In the genomic region with DNA sequence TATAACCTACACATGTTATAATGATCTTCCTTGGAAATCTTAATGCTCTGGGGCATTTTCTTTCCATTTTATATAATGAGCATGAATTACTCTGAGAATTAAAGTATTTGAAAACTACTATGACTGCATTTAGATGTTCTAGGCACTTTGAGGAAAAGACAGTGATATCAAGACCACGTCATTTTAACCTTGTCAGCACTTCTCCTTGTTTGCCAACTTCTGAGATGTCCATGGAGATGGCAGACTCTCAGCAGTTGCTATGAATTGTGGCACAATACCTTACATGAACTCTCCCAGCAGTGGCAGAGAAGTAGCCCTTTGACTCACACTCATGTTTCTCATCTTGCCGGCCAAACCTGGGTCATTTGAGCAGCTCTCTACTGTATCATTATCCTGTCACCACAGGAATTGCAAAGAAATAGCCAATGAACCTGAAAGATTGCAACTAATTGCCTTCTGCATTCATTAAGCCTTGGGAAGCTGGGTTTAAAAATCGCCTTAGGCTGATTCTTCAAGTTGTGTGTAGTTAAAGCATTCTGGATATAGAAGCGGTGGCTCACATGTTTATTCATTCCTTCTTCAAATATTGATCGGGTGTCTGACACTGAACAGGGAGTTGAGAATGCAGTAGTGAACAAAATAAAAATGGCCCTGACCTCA, we compare ENCODE assay signal across 13 cellular contexts.
"Had no signal": no experiment of that assay in that cellular context is flagged by ENCODE, and none has a peak within 500 bp of the region (broad histone marks: within the 10 kb centered on the region; RNA-seq: fewer than 3 reads in every experiment).

No MANE protein-coding gene starts in this region.

- DNase-seq: activated CD4-positive, alpha-beta T cell treated with anti-CD3 and anti-CD28 coated beads for 48 hours; activated naive CD4-positive, alpha-beta T cell; effector memory CD8-positive, alpha-beta T cell; erythroblast; natural killer cell; right cardiac atrium; stimulated activated naive B cell treated with anti-CD40 and anti-IgM and Interleukin-4, amounts not matched to agents 10 μg/mL and 1 μg/mL and 100 μg/mL, for 72 hours; T-cell; upper lobe of right lung had no signal

- H3K4me3 ChIP-seq: smooth muscle cell, suprapubic skin, upper lobe of right lung had no signal

- ATAC-seq: effector memory CD8-positive, alpha-beta T cell; left lobe of liver; natural killer cell; stimulated activated naive B cell treated with anti-CD40 and anti-IgM and Interleukin-4, amounts not matched to agents 10 μg/mL and 1 μg/mL and 100 μg/mL, for 72 hours; T-cell; upper lobe of right lung; WTC11 had no signal
